Comparison of ENCODE assay signal across 9 cellular contexts in the genomic region with DNA sequence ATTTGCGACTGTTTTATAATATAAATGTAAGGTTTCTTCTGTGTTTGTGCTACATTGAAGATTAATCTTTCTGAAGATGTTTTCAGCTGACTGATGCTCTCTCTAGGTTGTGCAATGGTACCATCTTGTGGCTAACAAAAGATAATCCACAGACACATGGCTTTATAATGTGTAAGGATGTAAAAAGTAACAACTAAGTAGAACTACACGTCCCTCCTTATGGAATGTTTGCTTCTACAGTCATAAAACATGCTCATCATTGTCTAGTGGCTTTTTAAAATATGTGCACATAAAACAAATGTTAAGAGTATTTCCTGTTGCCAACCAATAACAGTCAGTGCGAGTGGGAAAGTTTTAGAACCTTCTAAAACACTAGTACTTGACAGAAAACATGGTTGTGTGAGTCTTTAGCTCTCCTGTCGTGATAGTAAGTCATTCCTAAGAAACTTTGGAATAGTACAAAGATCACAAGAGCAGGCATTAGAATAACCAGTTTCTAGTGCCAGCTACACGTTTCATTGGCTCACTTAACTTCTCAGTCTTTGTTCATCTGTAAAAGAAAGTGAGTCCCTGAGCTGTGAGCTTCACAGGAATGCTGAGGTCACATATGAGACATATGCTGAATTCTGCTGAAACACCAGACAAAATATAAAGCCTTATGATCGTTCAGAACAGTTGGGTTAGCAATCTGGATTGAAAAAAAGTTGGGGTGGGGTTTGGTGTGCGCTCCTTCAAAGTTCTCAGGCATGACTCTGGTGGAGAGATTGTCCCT.
DNase-seq lines count a peak whose midpoint lies in the region; ATAC-seq, FAIRE-seq and TF ChIP-seq lines count a peak whose summit lies in the region.
"Had no signal": no experiment of that assay in that cellular context is flagged by ENCODE, and none has a peak within 500 bp of the region (broad histone marks: within the 10 kb centered on the region; RNA-seq: fewer than 3 reads in every experiment).

No MANE protein-coding gene starts in this region.

- H3K27me3 Mint-ChIP-seq in activated T-cell treated with anti-CD3 and anti-CD28 coated beads, Interleukin-2, amount 50 U/mL, for 4 hours (ENCODE audit: low read depth) = peaks cover 15% of the 10 kb centered on the region
- H3K27me3 Mint-ChIP-seq in stimulated activated naive B cell treated with anti-CD40 and anti-IgM and Interleukin-4, amounts not matched to agents 10 μg/mL and 1 μg/mL and 100 μg/mL, for 72 hours = peaks cover under 1 to 11% of the 10 kb centered on the region in 2 donors

- no peaks in the 10 kb centered on the region for H3K9me2 ChIP-seq in MM.1S (replicated peaks; ENCODE audit: insufficient read depth, low read length)

- no peak overlapping the region for H3K4me3 ChIP-seq in MM.1S (ENCODE audit: low read length)

- no peak for DNase-seq in D721Med (ENCODE audit: insufficient read length, low spot score)
- DNase-seq in MM.1S = peak; percentile 25
- peak; percentile 63 for DNase-seq in astrocyte of the hippocampus (ENCODE audit: low read depth, low spot score)
- DNase-seq in left colon = no peak
- no peak for DNase-seq in activated T-cell treated with anti-CD3 and anti-CD28 coated beads, Interleukin-2, amount 50 U/mL, for 4 hours
- DNase-seq in stimulated activated naive B cell treated with anti-CD40 and anti-IgM and Interleukin-4, amounts not matched to agents 10 μg/mL and 1 μg/mL and 100 μg/mL, for 72 hours = no peak

- no peaks in the 10 kb centered on the region for H3K27me3 ChIP-seq in MM.1S (replicated peaks; ENCODE audit: insufficient read depth, low read length)

- H2AFZ ChIP-seq in MM.1S (ENCODE audit: low read length) = peak overlapping the region; percentile 2; the same call in 1 of the 2 replicates

- H3K9me3 ChIP-seq in MM.1S (replicated peaks; ENCODE audit: insufficient read depth, low read length) = no peaks in the 10 kb centered on the region

- no peaks in the 10 kb centered on the region for H3K4me1 Mint-ChIP-seq in activated T-cell treated with anti-CD3 and anti-CD28 coated beads, Interleukin-2, amount 50 U/mL, for 4 hours (ENCODE audit: low read depth)
- H3K4me1 Mint-ChIP-seq in stimulated activated naive B cell treated with anti-CD40 and anti-IgM and Interleukin-4, amounts not matched to agents 10 μg/mL and 1 μg/mL and 100 μg/mL, for 72 hours = no peaks in the 10 kb centered on the region

- no peak overlapping the region for H3K4me2 ChIP-seq in MM.1S (ENCODE audit: low read depth, low read length)

- H3K36me3 Mint-ChIP-seq in activated T-cell treated with anti-CD3 and anti-CD28 coated beads, Interleukin-2, amount 50 U/mL, for 4 hours (ENCODE audit: insufficient read depth) = no peaks in the 10 kb centered on the region
- no peaks in the 10 kb centered on the region for H3K36me3 Mint-ChIP-seq in stimulated activated naive B cell treated with anti-CD40 and anti-IgM and Interleukin-4, amounts not matched to agents 10 μg/mL and 1 μg/mL and 100 μg/mL, for 72 hours

- intact Hi-C loops in left colon (cut with DNase I, micrococcal nuclease) = loop anchor here in 1 of 2 donors (10.0 kb wide), 2 partner anchors 61 to 641 kb away; no protein-coding TSS in a partner anchor

- TF ChIP-seq CTCF in D721Med (IDR thresholded peaks at IDR 0.05; ENCODE audit: insufficient read depth, missing control alignments) (peak; percentile 46), MM.1S (IDR thresholded peaks at IDR 0.05; ENCODE audit: low read length) (peak; percentile 35)

- H3K4me3 Mint-ChIP-seq in activated T-cell treated with anti-CD3 and anti-CD28 coated beads, Interleukin-2, amount 50 U/mL, for 4 hours = no peak overlapping the region
- no peak overlapping the region for H3K4me3 Mint-ChIP-seq in stimulated activated naive B cell treated with anti-CD40 and anti-IgM and Interleukin-4, amounts not matched to agents 10 μg/mL and 1 μg/mL and 100 μg/mL, for 72 hours

- no peaks in the 10 kb centered on the region for H3K4me1 ChIP-seq in MM.1S (ENCODE audit: low read length)

- no peak overlapping the region for H3K9ac ChIP-seq in MM.1S (ENCODE audit: low read length)

- peak; percentile 51 for ATAC-seq in left colon
- ATAC-seq in HG02884 (IDR thresholded peaks at IDR 0.05; ENCODE audit: unreplicated experiment) = no peak
- ATAC-seq in activated T-cell treated with anti-CD3 and anti-CD28 coated beads, Interleukin-2, amount 50 U/mL, for 4 hours = no peak
- no peak for ATAC-seq in HG03442 (IDR thresholded peaks at IDR 0.05; ENCODE audit: unreplicated experiment)
- ATAC-seq in stimulated activated naive B cell treated with anti-CD40 and anti-IgM and Interleukin-4, amounts not matched to agents 10 μg/mL and 1 μg/mL and 100 μg/mL, for 72 hours (replicated peaks) = no peak

- H3F3A ChIP-seq in MM.1S (ENCODE audit: insufficient read depth, low read length) = no peaks in the 10 kb centered on the region

- no peak overlapping the region for H3K27ac ChIP-seq in MM.1S (ENCODE audit: low read length)
- H3K27ac ChIP-seq: HL-60 had no signal

- no peaks in the 10 kb centered on the region for H3K79me2 ChIP-seq in MM.1S (ENCODE audit: low read length)

- no peak overlapping the region for H3K27ac Mint-ChIP-seq in stimulated activated naive B cell treated with anti-CD40 and anti-IgM and Interleukin-4, amounts not matched to agents 10 μg/mL and 1 μg/mL and 100 μg/mL, for 72 hours

- no peaks in the 10 kb centered on the region for H4K20me1 ChIP-seq in MM.1S (ENCODE audit: insufficient read depth, low read length)

- peak; percentile 63 for FAIRE-seq in D721Med (lab: Jason Lieb, UNC)

- no peaks in the 10 kb centered on the region for H3K9me3 Mint-ChIP-seq in activated T-cell treated with anti-CD3 and anti-CD28 coated beads, Interleukin-2, amount 50 U/mL, for 4 hours
- H3K9me3 Mint-ChIP-seq in stimulated activated naive B cell treated with anti-CD40 and anti-IgM and Interleukin-4, amounts not matched to agents 10 μg/mL and 1 μg/mL and 100 μg/mL, for 72 hours = no peaks in the 10 kb centered on the region

- H3K36me3 ChIP-seq in MM.1S (replicated peaks; ENCODE audit: insufficient read depth, low read length) = no peaks in the 10 kb centered on the region

Comparison
In these comparisons a context has a peak if more than half of its experiments do, and no peak if none do; other contexts are left out.
1. DNase-seq: peak in MM.1S (single experiment) and astrocyte of the hippocampus (single experiment); none in D721Med (single experiment), left colon (0 of 2), activated T-cell treated with anti-CD3 and anti-CD28 coated beads, Interleukin-2, amount 50 U/mL, for 4 hours (single experiment) and stimulated activated naive B cell treated with anti-CD40 and anti-IgM and Interleukin-4, amounts not matched to agents 10 μg/mL and 1 μg/mL and 100 μg/mL, for 72 hours (single experiment).